Comparison of ENCODE assay signal across 8 cellular contexts in the genomic region with DNA sequence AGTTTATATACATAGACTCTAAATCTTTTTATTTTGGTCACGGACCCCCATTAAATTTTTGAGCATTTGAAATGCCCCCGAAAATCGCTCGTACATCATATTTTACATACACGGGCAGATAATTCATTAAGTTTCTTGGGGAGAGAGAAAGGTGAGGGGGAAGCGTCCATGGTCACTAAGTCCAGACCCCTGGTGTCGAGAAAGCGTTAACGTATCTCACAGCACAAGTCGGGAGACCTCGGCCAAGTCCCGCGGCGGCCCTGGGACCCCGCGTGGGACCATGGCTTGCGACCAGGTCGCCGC. TPM values are rescaled to one million over a fixed set of nuclear protein-coding genes. Genes with fewer than 3 reads are reported as not detected.
DNase-seq lines count a peak whose midpoint lies in the region; ATAC-seq and TF ChIP-seq lines count a peak whose summit lies in the region.

No MANE protein-coding gene starts in this region.

- H3K36me3 ChIP-seq in adipocyte (ENCODE audit: control insufficient read depth, insufficient read depth, low read length, severe bottlenecking) = no peaks in the 10 kb centered on the region
- H3K36me3 ChIP-seq in left lung = no peaks in the 10 kb centered on the region
- no peaks in the 10 kb centered on the region for H3K36me3 ChIP-seq in transverse colon

- peak overlapping the region; percentile 98 for H3K9ac ChIP-seq in adipocyte (ENCODE audit: low read length)

- no peaks in the 10 kb centered on the region for H3K9me3 Mint-ChIP-seq in activated T-cell treated with anti-CD3 and anti-CD28 coated beads, Interleukin-2, amount 50 U/mL, for 4 hours

- no peaks in the 10 kb centered on the region for H3K36me3 Mint-ChIP-seq in activated T-cell treated with anti-CD3 and anti-CD28 coated beads, Interleukin-2, amount 50 U/mL, for 4 hours (ENCODE audit: insufficient read depth)

- TF ChIP-seq CTCF in left lung (IDR thresholded peaks at IDR 0.05) (peak; percentile 13 to 16), transverse colon (IDR thresholded peaks at IDR 0.05) (peak in 3 of 5 experiments; percentile 2 to 26 (median 25))

- H3K4me3 Mint-ChIP-seq in activated T-cell treated with anti-CD3 and anti-CD28 coated beads, Interleukin-2, amount 50 U/mL, for 4 hours = peak overlapping the region; percentile 96

- TF ChIP-seq EP300 in transverse colon (IDR thresholded peaks at IDR 0.05; ENCODE audit: low read depth) = no peak

- 0% methylated on average over 6 of the region's 19 CpGs; no CpG with 5 or more reads in 1 of the 2 donors for whole genome bisulfite sequencing in transverse colon (ENCODE audit: low coverage in 1 of 2), 2 donors

- peaks cover 31% of the 10 kb centered on the region for H3K4me1 ChIP-seq in adipocyte (ENCODE audit: control insufficient read depth, insufficient read depth, low read length)
- H3K4me1 ChIP-seq in left lung = peaks cover 9 to 48% of the 10 kb centered on the region in 2 donors
- peaks cover 0 to 63% (median 31%) of the 10 kb centered on the region in 4 donors for H3K4me1 ChIP-seq in transverse colon

- H3K27ac ChIP-seq in left lung = peak overlapping the region; percentile 100
- H3K27ac ChIP-seq in transverse colon = peak overlapping the region; percentile 94 to 100 (median 99)

- no peak for DNase-seq in activated T-cell treated with anti-CD3 and anti-CD28 coated beads, Interleukin-2, amount 50 U/mL, for 4 hours
- DNase-seq in activated T-cell treated with anti-CD3 and anti-CD28 coated beads for 4 hours = no peak
- DNase-seq in adipocyte (ENCODE audit: low read depth) = no peak
- no peak for DNase-seq in left lung
- no peak for DNase-seq in transverse colon
- DNase-seq in NCI-H446 (lab: John Stamatoyannopoulos, UW) = no peak
- DNase-seq in NCI-H1436 (lab: John Stamatoyannopoulos, UW) = no peak
- no peak for DNase-seq in GDM1 (lab: John Stamatoyannopoulos, UW)

- in situ Hi-C loops in transverse colon (cut with MboI; ENCODE audit: low pct_ligation_motif_present in 1 of 4, low pct_unique_long_range_greater_than_20kb in 1 of 4, low sequenced_read_pairs in 3 of 4) = no loop called here

- ATAC-seq in activated T-cell treated with anti-CD3 and anti-CD28 coated beads, Interleukin-2, amount 50 U/mL, for 4 hours = no peak
- no peak for ATAC-seq in left lung

- H3K4me3 ChIP-seq in adipocyte (ENCODE audit: low read length) (peak overlapping the region; percentile 96), left lung (peak overlapping the region; percentile 89 to 93), transverse colon (peak overlapping the region; percentile 70 to 98 (median 88))

- intact Hi-C loops in left lung (cut with DNase I) (no loop called here), transverse colon (cut with DNase I; ENCODE audit: low total_unique reads) (no loop called here)

- H3K4me1 Mint-ChIP-seq in activated T-cell treated with anti-CD3 and anti-CD28 coated beads, Interleukin-2, amount 50 U/mL, for 4 hours (ENCODE audit: low read depth) = peaks cover 44% of the 10 kb centered on the region

- TF ChIP-seq POLR2A in transverse colon (IDR thresholded peaks at IDR 0.05) = no peak

- H3K27me3 Mint-ChIP-seq in activated T-cell treated with anti-CD3 and anti-CD28 coated beads, Interleukin-2, amount 50 U/mL, for 4 hours (ENCODE audit: low read depth) = no peaks in the 10 kb centered on the region

- no peaks in the 10 kb centered on the region for H3K27me3 ChIP-seq in adipocyte (replicated peaks; ENCODE audit: control insufficient read depth, insufficient read depth, low read length)
- H3K27me3 ChIP-seq in left lung = no peaks in the 10 kb centered on the region
- no peaks in the 10 kb centered on the region for H3K27me3 ChIP-seq in transverse colon

- no peaks in the 10 kb centered on the region for H3K9me3 ChIP-seq in adipocyte (ENCODE audit: control insufficient read depth, low read length)
- no peaks in the 10 kb centered on the region for H3K9me3 ChIP-seq in left lung
- no peaks in the 10 kb centered on the region for H3K9me3 ChIP-seq in transverse colon

RNA-seq across cellular contexts. Expression of gene PTBP3, which starts 0.8 kb away (rescaled TPM):
- total RNA-seq in activated T-cell treated with anti-CD3 and anti-CD28 coated beads, Interleukin-2, amount 50 U/mL, for 4 hours = 10 to 100 TPM; 73.1 to 81.1 (median 73.5) TPM
- total RNA-seq in left lung (10 to 100 TPM; 70.9 to 97.0 TPM), transverse colon (10 to 100 TPM; 25.3 to 96.9 (median 54.7) TPM)

RNA-seq across cellular contexts. Expression of gene HSDL2, which starts 47.3 kb away (rescaled TPM):
- 1 to 10 TPM; 4.7 to 7.8 (median 5.7) TPM for total RNA-seq in activated T-cell treated with anti-CD3 and anti-CD28 coated beads, Interleukin-2, amount 50 U/mL, for 4 hours
- total RNA-seq in left lung = 10 to 100 TPM; 40.3 to 52.8 TPM
- 10 to 100 TPM; 24.9 to 46.4 (median 28.8) TPM for total RNA-seq in transverse colon
